In genomic region chr13:29859971-29860370, GRCh38 we compare ENCODE assay signal across 17 cellular contexts. TPM values are rescaled to one million over a fixed set of nuclear protein-coding genes. Genes with fewer than 3 reads are reported as not detected.
DNase-seq lines count a peak whose midpoint lies in the region; ATAC-seq and TF ChIP-seq lines count a peak whose summit lies in the region.
"Had no signal": no experiment of that assay in that cellular context is flagged by ENCODE, and none has a peak within 500 bp of the region (broad histone marks: within the 10 kb centered on the region; RNA-seq: fewer than 3 reads in every experiment).

No MANE protein-coding gene starts in this region.

- H3K9me3 Mint-ChIP-seq in glutamatergic neuron (ENCODE audit: unreplicated experiment) = no peaks in the 10 kb centered on the region
- no peaks in the 10 kb centered on the region for H3K9me3 Mint-ChIP-seq in activated T-cell treated with anti-CD3 and anti-CD28 coated beads, Interleukin-2, amount 50 U/mL, for 24 hours
- H3K9me3 Mint-ChIP-seq: activated naive CD8-positive, alpha-beta T cell treated with anti-CD3 and anti-CD28 coated beads for 36 hours had no signal

- H3K4me3 ChIP-seq in mammary epithelial cell (replicated peaks in 1 of 3; ENCODE audit: insufficient read depth in 1 of 3, low read depth in 2 of 3, low read length in 3 of 3) (no peak overlapping the region), neutrophil (ENCODE audit: low read depth in 1 of 2, low read length in 1 of 2) (no peak overlapping the region), dorsolateral prefrontal cortex (no peak overlapping the region)
- H3K4me3 ChIP-seq: coronary artery, stomach had no signal

- H3K27me3 ChIP-seq in mammary epithelial cell (ENCODE audit: insufficient read depth, low read length) (no peaks in the 10 kb centered on the region), neutrophil (no peaks in the 10 kb centered on the region), dorsolateral prefrontal cortex (no peaks in the 10 kb centered on the region)
- H3K27me3 ChIP-seq: stomach had no signal

- H3K4me2 ChIP-seq in mammary epithelial cell (ENCODE audit: insufficient read depth, low read depth, low read length) = no peak overlapping the region

- H3K4me1 Mint-ChIP-seq in glutamatergic neuron (ENCODE audit: low read depth, unreplicated experiment) = no peaks in the 10 kb centered on the region
- peaks cover 20% of the 10 kb centered on the region for H3K4me1 Mint-ChIP-seq in activated T-cell treated with anti-CD3 and anti-CD28 coated beads, Interleukin-2, amount 50 U/mL, for 24 hours (ENCODE audit: low read depth)
- H3K4me1 Mint-ChIP-seq: CD8-positive, alpha-beta memory T cell had no signal

- TF ChIP-seq CTCF in mammary epithelial cell (conservative IDR thresholded peaks at IDR 0.05 in 1 of 2, IDR thresholded peaks at IDR 0.05 in 1 of 2; ENCODE audit: extremely low read depth in 1 of 2, insufficient read depth in 1 of 2, low read depth in 1 of 2, low read length in 2 of 2) = no peak
- no peak for TF ChIP-seq CTCF in neutrophil (IDR thresholded peaks at IDR 0.05)
- no peak for TF ChIP-seq CTCF in glutamatergic neuron (IDR thresholded peaks at IDR 0.05; ENCODE audit: partially characterized antibody, unreplicated experiment)
- TF ChIP-seq CTCF in dorsolateral prefrontal cortex (IDR thresholded peaks at IDR 0.05 in 54 of 56, conservative IDR thresholded peaks at IDR 0.05 in 2 of 56; ENCODE audit: low read depth in 1 of 56, partially characterized antibody in 56 of 56) = no peak

- ATAC-seq in GM18867 (IDR thresholded peaks at IDR 0.05; ENCODE audit: unreplicated experiment) = no peak

- in situ Hi-C loops in mammary epithelial cell (cut with MboI; ENCODE audit: low sequenced_read_pairs in 2 of 2) = no loop called here

- BruUV-seq in mammary epithelial cell (replicated peaks; lab: Mats Ljungman, UMichigan) = no TSS peak

- H3K27ac ChIP-seq in mammary epithelial cell (ENCODE audit: insufficient read depth, low read depth, low read length) = no peak overlapping the region
- peak overlapping the region; percentile 46 for H3K27ac ChIP-seq in neutrophil
- H3K27ac ChIP-seq in dorsolateral prefrontal cortex = no peak overlapping the region
- H3K27ac ChIP-seq: coronary artery, stomach, WERI-Rb-1 had no signal

- H3K4me3 Mint-ChIP-seq in glutamatergic neuron (ENCODE audit: unreplicated experiment) = no peak overlapping the region
- no peak overlapping the region for H3K4me3 Mint-ChIP-seq in activated T-cell treated with anti-CD3 and anti-CD28 coated beads, Interleukin-2, amount 50 U/mL, for 24 hours
- H3K4me3 Mint-ChIP-seq: activated naive CD8-positive, alpha-beta T cell treated with anti-CD3 and anti-CD28 coated beads for 36 hours; CD8-positive, alpha-beta memory T cell had no signal

- DNase-seq in GM04503 (ENCODE audit: low read depth) (peak; percentile 80), MV-4-11 (lab: John Stamatoyannopoulos, UW) (peak; percentile 39), mammary epithelial cell (peak; percentile 65), glutamatergic neuron (no peak), dorsolateral prefrontal cortex (no peak)
- DNase-seq in activated T-cell treated with anti-CD3 and anti-CD28 coated beads, Interleukin-2, amount 50 U/mL, for 24 hours = no peak
- DNase-seq: activated CD8-positive, alpha-beta memory T cell treated with anti-CD3 and anti-CD28 coated beads, Interleukin-2, amount 50 U/mL, for 48 hours; activated naive CD8-positive, alpha-beta T cell treated with anti-CD3 and anti-CD28 coated beads for 36 hours; CD8-positive, alpha-beta memory T cell; foreskin melanocyte; GF-D8; mesendoderm; stomach; WERI-Rb-1 had no signal

- CTCF ChIA-PET in mammary epithelial cell (lab: Charles Lee; ENCODE audit: low non-redundant PET) = no interaction called here

- H3K27me3 Mint-ChIP-seq in glutamatergic neuron (ENCODE audit: unreplicated experiment) = peaks cover under 1% of the 10 kb centered on the region
- H3K27me3 Mint-ChIP-seq in activated T-cell treated with anti-CD3 and anti-CD28 coated beads, Interleukin-2, amount 50 U/mL, for 24 hours = no peaks in the 10 kb centered on the region

- dilution Hi-C loops in mammary epithelial cell (cut with HindIII; ENCODE audit: low sequenced_read_pairs) = no loop called here

- peaks cover 16% of the 10 kb centered on the region for H3K4me1 ChIP-seq in mammary epithelial cell (ENCODE audit: insufficient read depth, low read length)
- peaks cover 29 to 33% of the 10 kb centered on the region in 2 experiments for H3K4me1 ChIP-seq in neutrophil (ENCODE audit: control insufficient read depth in 1 of 2, insufficient read depth in 1 of 2, low read depth in 1 of 2, low read length in 1 of 2)

- no peaks in the 10 kb centered on the region for H3K9me3 ChIP-seq in mammary epithelial cell (replicated peaks; ENCODE audit: insufficient read depth, low read length)
- no peaks in the 10 kb centered on the region for H3K9me3 ChIP-seq in neutrophil
- H3K9me3 ChIP-seq: stomach had no signal

- intact Hi-C loops in mammary epithelial cell (cut with micrococcal nuclease) = no loop called here
- intact Hi-C loops in dorsolateral prefrontal cortex (cut with DNase I) = loop anchor here in 1 of 2 donors (10.0 kb wide), 1 partner anchor 265 kb away; the partner anchor contains the start of gene SLC7A1

- WGBS in mammary epithelial cell (ENCODE audit: low coverage, missing lambda C conversion rate) = 74% methylated on average over 4 of the region's 4 CpGs

- no peaks in the 10 kb centered on the region for H3K36me3 Mint-ChIP-seq in glutamatergic neuron (ENCODE audit: unreplicated experiment)
- H3K36me3 Mint-ChIP-seq in activated T-cell treated with anti-CD3 and anti-CD28 coated beads, Interleukin-2, amount 50 U/mL, for 24 hours (ENCODE audit: low read depth) = no peaks in the 10 kb centered on the region
- H3K36me3 Mint-ChIP-seq: activated naive CD8-positive, alpha-beta T cell treated with anti-CD3 and anti-CD28 coated beads for 36 hours had no signal

- no peak overlapping the region for H3K9ac ChIP-seq in mammary epithelial cell (ENCODE audit: insufficient read depth, low read length)

- no peak overlapping the region for H2AFZ ChIP-seq in mammary epithelial cell (ENCODE audit: low read depth, low read length)

- H3K36me3 ChIP-seq in mammary epithelial cell (ENCODE audit: insufficient read depth, low read length) = no peaks in the 10 kb centered on the region
- no peaks in the 10 kb centered on the region for H3K36me3 ChIP-seq in neutrophil
- H3K36me3 ChIP-seq: stomach, WERI-Rb-1 had no signal

- H3K27ac Mint-ChIP-seq in glutamatergic neuron (ENCODE audit: unreplicated experiment) = no peak overlapping the region
- no peak overlapping the region for H3K27ac Mint-ChIP-seq in activated T-cell treated with anti-CD3 and anti-CD28 coated beads, Interleukin-2, amount 50 U/mL, for 24 hours
- H3K27ac Mint-ChIP-seq: activated naive CD8-positive, alpha-beta T cell treated with anti-CD3 and anti-CD28 coated beads for 36 hours had no signal

- H4K20me1 ChIP-seq in mammary epithelial cell (ENCODE audit: insufficient read depth, low read length) = no peaks in the 10 kb centered on the region

- no peaks in the 10 kb centered on the region for H3K79me2 ChIP-seq in mammary epithelial cell (ENCODE audit: insufficient read depth, low read length)

RNA-seq across cellular contexts. Expression of gene UBL3, which starts 9.6 kb away (rescaled TPM):
- total RNA-seq in mammary epithelial cell (10 to 100 TPM; 11.4 to 19.0 TPM), glutamatergic neuron (ENCODE audit: unreplicated experiment) (21.3 TPM), dorsolateral prefrontal cortex (100 to 1,000 TPM in 1 of 120 experiments, 10 to 100 TPM in 119; 53.7 to 110 (median 72.5) TPM)
- 5.2 TPM for polyA plus RNA-seq in mammary epithelial cell
- 1.2 TPM for polyA minus RNA-seq in mammary epithelial cell

Comparison
In these comparisons a context has a peak if more than half of its experiments do, and no peak if none do; other contexts are left out.
1. DNase-seq: peak in GM04503 (single experiment), MV-4-11 (single experiment) and mammary epithelial cell (single experiment); none in glutamatergic neuron (single experiment), dorsolateral prefrontal cortex (0 of 10) and activated T-cell treated with anti-CD3 and anti-CD28 coated beads, Interleukin-2, amount 50 U/mL, for 24 hours (single experiment).